ENCODE assay signal across 13 cellular contexts in the genomic region with DNA sequence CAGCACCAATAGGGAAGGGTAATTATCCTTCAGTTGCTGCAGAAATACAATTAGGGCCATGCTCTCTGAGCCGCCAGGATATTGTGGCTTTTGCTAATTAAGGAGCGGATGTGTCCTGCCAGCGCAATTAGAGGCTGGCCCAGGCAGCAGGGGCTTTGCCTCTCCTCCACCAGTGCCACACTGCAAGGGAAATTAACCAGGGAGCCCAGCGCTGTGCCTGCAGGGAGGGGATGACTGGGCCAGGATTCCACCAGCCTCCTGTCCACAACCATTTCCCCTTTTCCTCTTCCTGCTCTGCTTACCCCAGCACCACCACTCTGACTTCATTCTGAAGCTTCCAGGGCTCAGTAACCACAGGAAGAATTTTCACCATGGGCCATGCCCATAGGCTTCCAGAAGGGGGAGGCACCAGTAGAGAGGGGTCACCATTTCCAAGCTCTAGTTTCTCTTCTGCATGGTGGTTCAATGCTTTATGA. TPM values are rescaled to one million over a fixed set of nuclear protein-coding genes. Genes with fewer than 3 reads are reported as not detected.
DNase-seq lines count a peak whose midpoint lies in the region; ATAC-seq and TF ChIP-seq lines count a peak whose summit lies in the region.
"Had no signal": no experiment of that assay in that cellular context is flagged by ENCODE, and none has a peak within 500 bp of the region (broad histone marks: within the 10 kb centered on the region; RNA-seq: fewer than 3 reads in every experiment).

No MANE protein-coding gene starts in this region.

- H3K4me3 ChIP-seq in cardiac muscle cell (no peak overlapping the region), right atrium auricular region (no peak overlapping the region), choroid plexus epithelial cell (ENCODE audit: low read depth, low read length) (no peak overlapping the region), upper lobe of right lung (no peak overlapping the region), colonic mucosa (no peak overlapping the region)
- H3K4me3 ChIP-seq: tibial artery had no signal

- intact Hi-C loops in upper lobe of right lung (cut with DNase I) (no loop called here), colonic mucosa (cut with DNase I) (loop anchor here (5.0 kb wide), 1 partner anchor 133 kb away; no protein-coding TSS in a partner anchor)

- H3K9me3 ChIP-seq in cardiac muscle cell (ENCODE audit: low read depth) = no peaks in the 10 kb centered on the region
- H3K9me3 ChIP-seq in right atrium auricular region = no peaks in the 10 kb centered on the region
- no peaks in the 10 kb centered on the region for H3K9me3 ChIP-seq in upper lobe of right lung
- H3K9me3 ChIP-seq in colonic mucosa = no peaks in the 10 kb centered on the region
- H3K9me3 ChIP-seq: tibial artery had no signal

- TF ChIP-seq CTCF in cardiac muscle cell (IDR thresholded peaks at IDR 0.05; ENCODE audit: low read depth, low read length) (peak; percentile 16), right atrium auricular region (IDR thresholded peaks at IDR 0.05) (no peak), choroid plexus epithelial cell (conservative IDR thresholded peaks at IDR 0.05; ENCODE audit: low read depth, low read length) (peak; percentile 24), upper lobe of right lung (IDR thresholded peaks at IDR 0.05) (no peak), colonic mucosa (IDR thresholded peaks at IDR 0.05) (no peak)

- H3K4me1 ChIP-seq in cardiac muscle cell (ENCODE audit: low read depth) = no peaks in the 10 kb centered on the region
- peaks cover 0 to 3% of the 10 kb centered on the region in 2 donors for H3K4me1 ChIP-seq in right atrium auricular region
- H3K4me1 ChIP-seq in upper lobe of right lung = no peaks in the 10 kb centered on the region
- H3K4me1 ChIP-seq in colonic mucosa = no peaks in the 10 kb centered on the region

- H3K9ac ChIP-seq in colonic mucosa (ENCODE audit: low read depth in 2 of 2, low read length in 2 of 2) = no peak overlapping the region

- no peaks in the 10 kb centered on the region for H3K36me3 ChIP-seq in cardiac muscle cell
- H3K36me3 ChIP-seq in right atrium auricular region = no peaks in the 10 kb centered on the region
- H3K36me3 ChIP-seq in upper lobe of right lung = no peaks in the 10 kb centered on the region
- no peaks in the 10 kb centered on the region for H3K36me3 ChIP-seq in colonic mucosa
- H3K36me3 ChIP-seq: tibial artery had no signal

- DNase-seq in cardiac muscle cell (ENCODE audit: low read depth in 1 of 2, low spot score in 1 of 2) = no peak
- DNase-seq in right atrium auricular region (ENCODE audit: low spot score) = no peak
- DNase-seq in NCI-H69 (lab: John Stamatoyannopoulos, UW) = peak; percentile 82
- no peak for DNase-seq in choroid plexus epithelial cell (ENCODE audit: low read depth)
- no peak for DNase-seq in upper lobe of right lung
- no peak for DNase-seq in LoVo (ENCODE audit: low spot score)
- no peak for DNase-seq in colonic mucosa
- DNase-seq: activated CD8-positive, alpha-beta memory T cell treated with anti-CD3 and anti-CD28 coated beads, Interleukin-2, amount 50 U/mL, for 48 hours; CD8-positive, alpha-beta memory T cell; erythroblast; T-helper 2 cell; tibial artery had no signal

- ATAC-seq in upper lobe of right lung (peak; percentile 57), GM21786 (IDR thresholded peaks at IDR 0.05; ENCODE audit: unreplicated experiment) (no peak)

- H3K27me3 ChIP-seq in cardiac muscle cell (peaks cover 44% of the 10 kb centered on the region), right atrium auricular region (peaks cover 0 to 5% of the 10 kb centered on the region in 2 donors), upper lobe of right lung (peaks cover 18% of the 10 kb centered on the region), colonic mucosa (peaks cover 19% of the 10 kb centered on the region)

- H3K27ac ChIP-seq in cardiac muscle cell = no peak overlapping the region
- no peak overlapping the region for H3K27ac ChIP-seq in right atrium auricular region
- no peak overlapping the region for H3K27ac ChIP-seq in upper lobe of right lung
- H3K27ac ChIP-seq in colonic mucosa = no peak overlapping the region
- H3K27ac ChIP-seq: tibial artery had no signal

RNA-seq across cellular contexts. Expression of gene AEN, which starts 10.3 kb away (rescaled TPM):
- 34.0 and 53.6 TPM in 2 replicates for total RNA-seq in cardiac muscle cell
- 19.7 and 20.9 TPM in 2 replicates for polyA plus RNA-seq in cardiac muscle cell
- 1 to 10 TPM; 5.1 to 8.0 TPM for total RNA-seq in right atrium auricular region
- total RNA-seq in upper lobe of right lung = 34.6 TPM
- total RNA-seq in colonic mucosa = 10 to 100 TPM; 13.8 to 23.8 TPM

RNA-seq across cellular contexts. Expression of gene ISG20, which starts 28.0 kb away (rescaled TPM):
- total RNA-seq in cardiac muscle cell (0.69 and 1.3 TPM in 2 replicates), right atrium auricular region (10 to 100 TPM in 1 of 2 donors, 1 to 10 TPM in 1; 2.3 to 11.1 TPM), upper lobe of right lung (34.9 TPM), colonic mucosa (10 to 100 TPM; 43.5 to 60.5 TPM)
- not detected in 2 replicates for polyA plus RNA-seq in cardiac muscle cell

Comparison
In these comparisons a context has a peak if more than half of its experiments do, and no peak if none do; other contexts are left out.
1. CTCF ChIP-seq: peak in cardiac muscle cell (single experiment) and choroid plexus epithelial cell (single experiment); none in right atrium auricular region (0 of 2), upper lobe of right lung (single experiment) and colonic mucosa (single experiment).